Comparison of ENCODE assay signal across 14 cellular contexts in genomic region chr19:53504903-53505302, GRCh38. TPM values are rescaled to one million over a fixed set of nuclear protein-coding genes. Genes with fewer than 3 reads are reported as not detected.
DNase-seq lines count a peak whose midpoint lies in the region; ATAC-seq and TF ChIP-seq lines count a peak whose summit lies in the region.
"Had no signal": no experiment of that assay in that cellular context is flagged by ENCODE, and none has a peak within 500 bp of the region (broad histone marks: within the 10 kb centered on the region; RNA-seq: fewer than 3 reads in every experiment).

No MANE protein-coding gene starts in this region.

- H3K18ac ChIP-seq in trophoblast cell (ENCODE audit: low read length) = no peak overlapping the region

- H3K36me3 Mint-ChIP-seq in CD8-positive, alpha-beta T cell = no peaks in the 10 kb centered on the region

- peaks cover 33% of the 10 kb centered on the region for H3K27me3 Mint-ChIP-seq in CD8-positive, alpha-beta T cell (ENCODE audit: low read depth)

- H3K9ac ChIP-seq in NT2/D1 (ENCODE audit: insufficient read length, low read depth) = peak overlapping the region; percentile 56
- H3K9ac ChIP-seq in trophoblast cell (ENCODE audit: low read length) = no peak overlapping the region

- no peak overlapping the region for H3K4me2 ChIP-seq in trophoblast cell (ENCODE audit: low read length)

- DNase-seq in AG04450 (ENCODE audit: low read depth, low spot score) = no peak
- no peak for DNase-seq in NT2/D1 (ENCODE audit: low read depth, low spot score)
- DNase-seq in fibroblast of pulmonary artery (ENCODE audit: low read depth) = no peak
- DNase-seq in trophoblast cell = no peak
- no peak for DNase-seq in mucosa of descending colon
- DNase-seq in anterior cingulate cortex (lab: John Stamatoyannopoulos, UW) = no peak
- DNase-seq in CD8-positive, alpha-beta T cell = no peak
- no peak for DNase-seq in activated CD4-positive, alpha-beta T cell treated with anti-CD3 and anti-CD28 coated beads, Interleukin-2, amount 50 U/mL, for 48 hours
- DNase-seq: activated CD8-positive, alpha-beta memory T cell treated with anti-CD3 and anti-CD28 coated beads for 24 hours; NCI-H187 treated with DMSO at 0.1 percent for 48 hours; stimulated activated CD4-positive, alpha-beta T cell treated with anti-CD3 and anti-CD28 coated beads, Interleukin-2, amount 100 ng/mL, for 48 hours had no signal

- H3K27ac Mint-ChIP-seq in CD8-positive, alpha-beta T cell = no peak overlapping the region
- H3K27ac Mint-ChIP-seq: activated naive CD4-positive, alpha-beta T cell treated with anti-CD3 and anti-CD28 coated beads, Interleukin-2, amount 50 U/mL, for 24 hours; B cell had no signal

- H3K9me3 Mint-ChIP-seq in CD8-positive, alpha-beta T cell = peaks cover 11% of the 10 kb centered on the region

- no peak overlapping the region for H3K4me3 Mint-ChIP-seq in CD8-positive, alpha-beta T cell
- H3K4me3 Mint-ChIP-seq: activated naive CD4-positive, alpha-beta T cell treated with anti-CD3 and anti-CD28 coated beads, Interleukin-2, amount 50 U/mL, for 24 hours; B cell had no signal

- H3K4me3 ChIP-seq in AG04450 (ENCODE audit: low read depth, low read length) (peak overlapping the region; percentile 35), NT2/D1 (ENCODE audit: insufficient read length, low read depth) (no peak overlapping the region), fibroblast of pulmonary artery (replicated peaks; ENCODE audit: low read depth, low read length) (peak overlapping the region; percentile 40), trophoblast cell (ENCODE audit: low read depth, low read length) (no peak overlapping the region), mucosa of descending colon (no peak overlapping the region)
- H3K4me3 ChIP-seq in CD8-positive, alpha-beta T cell (ENCODE audit: low read depth, low read length) = no peak overlapping the region

- no peak overlapping the region for H2AK5ac ChIP-seq in trophoblast cell (ENCODE audit: low read length)

- H3K4ac ChIP-seq in trophoblast cell (ENCODE audit: low read depth, low read length) = no peak overlapping the region

- TF ChIP-seq CTCF in AG04450 (IDR thresholded peaks at IDR 0.05; ENCODE audit: low read depth, low read length) (no peak), fibroblast of pulmonary artery (IDR thresholded peaks at IDR 0.05; ENCODE audit: low read length, missing control alignments) (no peak), mucosa of descending colon (IDR thresholded peaks at IDR 0.05) (no peak)
- TF ChIP-seq CTCF in CD8-positive, alpha-beta T cell (IDR thresholded peaks at IDR 0.05) = no peak

- H3K27ac ChIP-seq in AG04450 (ENCODE audit: low read depth, low read length) (no peak overlapping the region), trophoblast cell (ENCODE audit: low read depth, low read length) (no peak overlapping the region)
- H3K27ac ChIP-seq in CD8-positive, alpha-beta T cell (ENCODE audit: low read depth, low read length) = no peak overlapping the region

- no peak overlapping the region for H4K12ac ChIP-seq in trophoblast cell (ENCODE audit: low read depth, low read length)

- no peaks in the 10 kb centered on the region for H3K27me3 ChIP-seq in AG04450 (ENCODE audit: control insufficient read depth, insufficient read depth, low read length)
- no peaks in the 10 kb centered on the region for H3K27me3 ChIP-seq in NT2/D1 (ENCODE audit: insufficient read depth, insufficient read length)
- H3K27me3 ChIP-seq in trophoblast cell (ENCODE audit: insufficient read depth, low read length) = no peaks in the 10 kb centered on the region
- no peaks in the 10 kb centered on the region for H3K27me3 ChIP-seq in CD8-positive, alpha-beta T cell (ENCODE audit: insufficient read depth, low read length)

- no peaks in the 10 kb centered on the region for H3K79me2 ChIP-seq in trophoblast cell (ENCODE audit: control insufficient read depth, insufficient read depth, low read length, poor library complexity)

- POLR2A ChIA-PET in AG04450 (lab: Yijun Ruan, JAX) = no interaction called here
- POLR2A ChIA-PET in CD8-positive, alpha-beta T cell (lab: Charles Lee) = no interaction called here

- no peak for ATAC-seq in mucosa of descending colon
- ATAC-seq in CD8-positive, alpha-beta T cell = no peak
- ATAC-seq: left colon had no signal

- H3K23ac ChIP-seq in trophoblast cell (ENCODE audit: low read length) = no peak overlapping the region

- no peaks in the 10 kb centered on the region for H3K79me1 ChIP-seq in trophoblast cell (ENCODE audit: low read length)

- intact Hi-C loops in mucosa of descending colon (cut with DNase I, micrococcal nuclease) = no loop called here
- intact Hi-C loops in CD8-positive, alpha-beta T cell (cut with DNase I, micrococcal nuclease) = no loop called here

- CTCF ChIA-PET in AG04450 (lab: Charles Lee) = interaction anchor here (0.6 to 1.8 kb wide), 5 partner anchors 11 to 524 kb away, joined by 3 to 7 read pairs (median 4); no protein-coding TSS in a partner anchor
- CTCF ChIA-PET in CD8-positive, alpha-beta T cell (lab: Charles Lee) = no interaction called here

- no peaks in the 10 kb centered on the region for H3K4me1 Mint-ChIP-seq in CD8-positive, alpha-beta T cell (ENCODE audit: low read depth)
- H3K4me1 Mint-ChIP-seq: activated naive CD4-positive, alpha-beta T cell treated with anti-CD3 and anti-CD28 coated beads, Interleukin-2, amount 50 U/mL, for 24 hours had no signal

- H3K14ac ChIP-seq in trophoblast cell (ENCODE audit: low read length) = peak overlapping the region; percentile 20

- no peaks in the 10 kb centered on the region for H3K36me3 ChIP-seq in NT2/D1 (ENCODE audit: insufficient read depth, insufficient read length, low read length)
- no peaks in the 10 kb centered on the region for H3K36me3 ChIP-seq in trophoblast cell (ENCODE audit: control insufficient read depth in 1 of 2, insufficient read depth in 2 of 2, low read length in 2 of 2)
- no peaks in the 10 kb centered on the region for H3K36me3 ChIP-seq in mucosa of descending colon (ENCODE audit: low read depth)
- no peaks in the 10 kb centered on the region for H3K36me3 ChIP-seq in CD8-positive, alpha-beta T cell (ENCODE audit: insufficient read depth, low read length)

- H2AFZ ChIP-seq in trophoblast cell (ENCODE audit: insufficient read depth, low read length, poor library complexity) = no peak overlapping the region

- WGBS in trophoblast cell (ENCODE audit: extremely low coverage, insufficient coverage, insufficient read length) = no CpG with 5 or more reads among the region's 7 CpGs

- no peak overlapping the region for H4K8ac ChIP-seq in trophoblast cell (ENCODE audit: low read depth, low read length)

- peak overlapping the region; percentile 50 for H2BK12ac ChIP-seq in trophoblast cell (ENCODE audit: low read length)

- H3K9me3 ChIP-seq in AG04450 (ENCODE audit: control insufficient read depth, insufficient read depth, low read length) (no peaks in the 10 kb centered on the region; the same call in 1 of the 2 replicates), NT2/D1 (ENCODE audit: insufficient read depth, low read length) (no peaks in the 10 kb centered on the region), trophoblast cell (ENCODE audit: insufficient read depth, low read depth, low read length) (peaks cover 1% of the 10 kb centered on the region), mucosa of descending colon (no peaks in the 10 kb centered on the region)
- H3K9me3 ChIP-seq in CD8-positive, alpha-beta T cell (ENCODE audit: low read length) = no peaks in the 10 kb centered on the region

- H2BK120ac ChIP-seq in trophoblast cell (ENCODE audit: insufficient read depth, low read length, poor library complexity) = no peak overlapping the region

- peaks cover 2% of the 10 kb centered on the region for H3K4me1 ChIP-seq in NT2/D1 (ENCODE audit: insufficient read depth, insufficient read length)
- peaks cover 0 to 5% of the 10 kb centered on the region in 2 experiments for H3K4me1 ChIP-seq in trophoblast cell (ENCODE audit: control insufficient read depth in 1 of 2, insufficient read depth in 2 of 2, low read length in 2 of 2)
- H3K4me1 ChIP-seq in mucosa of descending colon (ENCODE audit: low read depth) = no peaks in the 10 kb centered on the region
- no peaks in the 10 kb centered on the region for H3K4me1 ChIP-seq in CD8-positive, alpha-beta T cell (ENCODE audit: insufficient read depth, low read length)

- no peak overlapping the region for H2BK5ac ChIP-seq in trophoblast cell (ENCODE audit: low read depth, low read length, poor library complexity)

- H4K91ac ChIP-seq in trophoblast cell (ENCODE audit: low read depth, low read length) = no peak overlapping the region

RNA-seq across cellular contexts. Expression of gene ZNF331, which starts 33.0 kb away (rescaled TPM):
- 4.2 and 4.4 TPM in 2 replicates for polyA plus RNA-seq in AG04450 (2011; rRNA removed)
- polyA minus RNA-seq in AG04450 (2011; rRNA and poly(A)+ RNA removed) = 5.3 and 7.1 TPM in 2 replicates
- 22.2 and 23.3 TPM in 2 replicates for polyA plus RNA-seq in trophoblast cell (2013)
- total RNA-seq in mucosa of descending colon = 10 to 100 TPM in 1 of 3 donors, 1 to 10 TPM in 2; 4.6 to 18.8 (median 6.1) TPM
- 100 to 1,000 TPM; 784 to 793 TPM for total RNA-seq in CD8-positive, alpha-beta T cell

RNA-seq across cellular contexts. Expression of gene ZNF813, which starts 37.4 kb away (rescaled TPM):
- polyA plus RNA-seq in AG04450 (2011; rRNA removed) = 1.7 and 2.1 TPM in 2 replicates
- polyA minus RNA-seq in AG04450 (2011; rRNA and poly(A)+ RNA removed) = 2.5 and 5.2 TPM in 2 replicates
- 9.0 and 9.2 TPM in 2 replicates for polyA plus RNA-seq in trophoblast cell (2013)
- 1 to 10 TPM; 3.7 to 4.5 (median 4.1) TPM for total RNA-seq in mucosa of descending colon
- 1 to 10 TPM; 3.8 TPM for total RNA-seq in CD8-positive, alpha-beta T cell

Comparison
In these comparisons a context has a peak if more than half of its experiments do, and no peak if none do; other contexts are left out.
1. H3K4me3 ChIP-seq: peak in AG04450 (single experiment) and fibroblast of pulmonary artery (single experiment); none in NT2/D1 (single experiment), trophoblast cell (single experiment), mucosa of descending colon (single experiment) and CD8-positive, alpha-beta T cell (single experiment).
2. RNA of gene ZNF331, which starts 33.0 kb away (total RNA-seq): 784 to 793 TPM in CD8-positive, alpha-beta T cell; 4.6 to 18.8 TPM in mucosa of descending colon; every median in the first group is over 10 times any median in the second.